In the genomic region with DNA sequence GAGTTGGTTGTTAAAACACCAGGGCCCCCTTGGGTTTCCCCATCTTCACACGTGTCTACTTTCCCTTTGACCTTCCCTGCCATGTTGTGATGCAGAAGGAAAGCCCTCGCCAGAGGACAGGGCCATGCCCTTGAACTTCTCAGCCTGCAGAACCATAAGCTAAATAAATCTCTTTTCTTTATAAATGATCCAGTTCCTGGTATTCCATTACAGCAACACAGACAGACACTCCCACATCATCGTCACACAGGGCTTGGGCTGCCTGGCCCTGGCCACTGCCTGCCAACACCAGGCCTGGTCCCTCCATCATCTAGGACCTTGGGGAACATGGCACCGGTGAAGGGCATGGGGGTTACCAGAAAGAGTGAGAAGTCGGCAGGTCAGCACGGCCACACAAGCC, we compare ENCODE assay signal across 13 cellular contexts.
"Had no signal": no experiment of that assay in that cellular context is flagged by ENCODE, and none has a peak within 500 bp of the region (broad histone marks: within the 10 kb centered on the region; RNA-seq: fewer than 3 reads in every experiment).

No MANE protein-coding gene starts in this region.

- H3K4me3 Mint-ChIP-seq: memory B cell; T-helper 2 cell treated with Interferon-gamma antibody and Interleukin-4, amounts not matched to agents 5 μg/mL and 100 μg/mL, for 36 hours had no signal

- H3K9me3 ChIP-seq: tibial artery had no signal

- H3K27ac Mint-ChIP-seq: T-helper 2 cell treated with Interferon-gamma antibody and Interleukin-4, amounts not matched to agents 5 μg/mL and 100 μg/mL, for 36 hours had no signal

- DNase-seq: activated CD4-positive, alpha-beta T cell treated with anti-CD3 and anti-CD28 coated beads, Interleukin-2, amount 50 U/mL, for 4 hours; activated CD8-positive, alpha-beta memory T cell treated with anti-CD3 and anti-CD28 coated beads, Interleukin-2, amount 50 U/mL, for 4 hours; activated naive CD4-positive, alpha-beta T cell treated with anti-CD3 and anti-CD28 coated beads, Interleukin-2, amount 50 U/mL, for 16 hours; amygdala; glutamatergic neuron; occipital lobe; stimulated activated CD4-positive, alpha-beta T cell treated with anti-CD3 and anti-CD28 coated beads, Interleukin-4, amount 100 ng/mL, for 1 hour; SW 1271; tibial artery had no signal

- H3K9me3 Mint-ChIP-seq: memory B cell; natural killer cell treated with Interleukin-12 subunit alpha and Interleukin-12 subunit beta and Interleukin-15 and Interleukin-18, amount 100 ng/mL, for 72 hours; T-helper 2 cell treated with Interferon-gamma antibody and Interleukin-4, amounts not matched to agents 5 μg/mL and 100 μg/mL, for 36 hours had no signal

- H3K36me3 ChIP-seq: tibial artery had no signal

- ATAC-seq: esophagus mucosa; natural killer cell treated with Interleukin-12 subunit alpha and Interleukin-12 subunit beta and Interleukin-15 and Interleukin-18, amount 100 ng/mL, for 72 hours had no signal

- H3K36me3 Mint-ChIP-seq: natural killer cell treated with Interleukin-12 subunit alpha and Interleukin-12 subunit beta and Interleukin-15 and Interleukin-18, amount 100 ng/mL, for 72 hours had no signal

- H3K4me3 ChIP-seq: tibial artery had no signal

- H3K27me3 ChIP-seq: tibial artery had no signal
